In genomic region chr2:96115631-96116423, GRCh38 we compare ENCODE assay signal across 1 cellular context.
TF ChIP-seq lines count a peak whose summit lies in the region.

No MANE protein-coding gene starts in this region.

TF ChIP-seq in K562, 482 proteins besides CTCF, POLR2A, EP300 and RAD21:
- TF ChIP-seq TEAD1 (CRISPR knock-in tag; IDR thresholded peaks at IDR 0.05) (no peak), ZBTB33 (CRISPR knock-in tag; IDR thresholded peaks at IDR 0.05) (peak; percentile 55), ZNF324 (CRISPR knock-in tag; IDR thresholded peaks at IDR 0.05) (no peak), E4F1 (CRISPR knock-in tag; IDR thresholded peaks at IDR 0.05; ENCODE audit: borderline replicate concordance) (no peak), SAP30 (IDR thresholded peaks at IDR 0.05; ENCODE audit: borderline replicate concordance, insufficient read depth, low read depth, low read length, poor library complexity, severe bottlenecking) (no peak), KAT2B (IDR thresholded peaks at IDR 0.05; ENCODE audit: low read depth, low read length) (no peak), CHD4 (IDR thresholded peaks at IDR 0.05; ENCODE audit: insufficient read depth, insufficient replicate concordance, low read depth, low read length, poor library complexity, severe bottlenecking) (no peak), CBX1 (IDR thresholded peaks at IDR 0.05; ENCODE audit: low read depth) (no peak), E2F1 (CRISPR knock-in tag; IDR thresholded peaks at IDR 0.05) (no peak), MXI1 (IDR thresholded peaks at IDR 0.05; ENCODE audit: low read depth, low read length) (no peak), ZNF77 (CRISPR knock-in tag; IDR thresholded peaks at IDR 0.05) (no peak), TCF3 (CRISPR knock-in tag; IDR thresholded peaks at IDR 0.05) (no peak), PCBP1 (IDR thresholded peaks at IDR 0.05; ENCODE audit: low read depth, low read length, poor library complexity, severe bottlenecking) (peak; percentile 18)
